ENCODE assay signal across 10 cellular contexts in the genomic region with DNA sequence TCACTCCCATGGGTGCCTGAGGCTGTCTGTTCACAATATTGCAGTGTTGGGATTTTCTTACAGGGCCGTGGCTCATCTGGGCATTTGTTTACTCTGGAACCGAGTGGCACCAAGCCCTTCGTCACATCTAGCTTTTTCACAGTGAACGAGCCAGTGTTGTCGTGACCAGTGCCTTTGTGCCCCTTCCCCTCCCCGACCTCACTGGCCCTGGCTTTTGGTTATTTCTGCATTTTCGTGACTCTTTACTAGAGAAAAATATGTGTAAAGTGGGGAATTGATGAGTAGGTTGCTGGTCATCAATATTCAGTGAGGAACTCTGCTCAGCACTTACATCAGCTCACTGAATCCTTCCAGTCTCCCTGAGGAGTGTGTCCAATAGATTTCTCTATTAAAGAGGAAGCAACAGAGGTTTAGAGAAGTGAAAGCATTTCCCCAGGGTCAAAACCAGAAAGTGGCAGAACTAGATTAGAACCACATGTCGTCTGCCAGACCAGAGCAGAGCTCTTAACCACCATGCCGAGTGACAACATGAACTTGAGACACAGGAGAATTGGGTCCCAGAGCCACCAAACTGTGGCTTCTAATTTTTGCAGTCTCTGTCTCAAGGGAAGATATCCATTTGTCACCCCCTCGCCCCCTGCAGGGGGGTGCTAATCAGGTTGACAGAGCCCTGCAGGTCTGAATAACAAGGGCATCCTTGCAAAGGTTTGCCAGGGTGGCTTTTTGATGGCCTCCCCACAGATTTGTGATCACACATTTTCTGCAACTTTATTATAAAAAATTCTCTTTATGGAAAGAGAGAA.
DNase-seq lines count a peak whose midpoint lies in the region; ATAC-seq and TF ChIP-seq lines count a peak whose summit lies in the region.
"Had no signal": no experiment of that assay in that cellular context is flagged by ENCODE, and none has a peak within 500 bp of the region (broad histone marks: within the 10 kb centered on the region; RNA-seq: fewer than 3 reads in every experiment).

No MANE protein-coding gene starts in this region.

- H3K27me3 Mint-ChIP-seq in activated T-helper 1 cell treated with anti-CD3 and anti-CD28 coated beads, Interleukin-12 subunit alpha, Interleukin-12 subunit beta, Interleukin-2, Interleukin-4 antibody, amounts not matched to agents 30 ng/mL and 10 ng/mL and 1 ng/mL, durations not matched to agents 14 hours and 24 hours and 36 hours (ENCODE audit: insufficient read depth), result peaks cover 6% of the 10 kb centered on the region

- DNase-seq in heart left ventricle, result no peak
- DNase-seq in cardiac septum (ENCODE audit: low spot score), result no peak
- peak; percentile 66 for DNase-seq in NCI-H748 (lab: John Stamatoyannopoulos, UW; ENCODE audit: unreplicated experiment)
- peak; percentile 70 for DNase-seq in germinal center (ENCODE audit: low spot score)
- DNase-seq in upper lobe of left lung, result peak in 1 of 2 donors; percentile 31
- DNase-seq in GM10266 (ENCODE audit: extremely low spot score), result no peak
- no peak for DNase-seq in activated T-helper 1 cell treated with anti-CD3 and anti-CD28 coated beads, Interleukin-12 subunit alpha, Interleukin-12 subunit beta, Interleukin-2, Interleukin-4 antibody, amounts not matched to agents 30 ng/mL and 10 ng/mL and 1 ng/mL, durations not matched to agents 14 hours and 24 hours and 36 hours (ENCODE audit: low spot score)
- DNase-seq in stimulated activated CD4-positive, alpha-beta T cell treated with anti-CD3 and anti-CD28 coated beads, Interleukin-15, amount 100 ng/mL, for 24 hours, result no peak
- DNase-seq: activated gamma-delta T cell treated with Interleukin-2 at 50 U/mL for 16 hours; CD8-positive, alpha-beta memory T cell had no signal

- no peaks in the 10 kb centered on the region for H3K9me3 Mint-ChIP-seq in activated T-helper 1 cell treated with anti-CD3 and anti-CD28 coated beads, Interleukin-12 subunit alpha, Interleukin-12 subunit beta, Interleukin-2, Interleukin-4 antibody, amounts not matched to agents 30 ng/mL and 10 ng/mL and 1 ng/mL, durations not matched to agents 14 hours and 24 hours and 36 hours
- H3K9me3 Mint-ChIP-seq: CD8-positive, alpha-beta memory T cell had no signal

- TF ChIP-seq POLR2A in heart left ventricle (IDR thresholded peaks at IDR 0.05) (no peak), upper lobe of left lung (IDR thresholded peaks at IDR 0.05) (no peak)

- no peak overlapping the region for H3K4me3 ChIP-seq in heart left ventricle
- H3K4me3 ChIP-seq in upper lobe of left lung, result no peak overlapping the region

- ATAC-seq in heart left ventricle (peak in 3 of 4 donors; percentile 49 to 85 (median 67)), upper lobe of left lung (ENCODE audit: low FRiP score in 2 of 2) (peak; percentile 65 to 86)

- no peaks in the 10 kb centered on the region for H3K4me1 Mint-ChIP-seq in activated T-helper 1 cell treated with anti-CD3 and anti-CD28 coated beads, Interleukin-12 subunit alpha, Interleukin-12 subunit beta, Interleukin-2, Interleukin-4 antibody, amounts not matched to agents 30 ng/mL and 10 ng/mL and 1 ng/mL, durations not matched to agents 14 hours and 24 hours and 36 hours (ENCODE audit: low read depth)

- 62 to 67% (median 65%) methylated on average over 10 of the region's 10 CpGs for WGBS in heart left ventricle, 4 donors
- 43 to 44% methylated on average over 10 of the region's 10 CpGs for WGBS in upper lobe of left lung, 2 donors

- H3K36me3 ChIP-seq in heart left ventricle (peaks cover 0 to 2% (median 0%) of the 10 kb centered on the region in 9 donors), upper lobe of left lung (no peaks in the 10 kb centered on the region)

- intact Hi-C loops in heart left ventricle (cut with DNase I), result loop anchor here in 1 of 10 donors (10.0 kb wide), 1 partner anchor 125 kb away; the partner anchor contains the start of gene CHN2
- intact Hi-C loops in cardiac septum (cut with DNase I), result no loop called here
- intact Hi-C loops in activated T-helper 1 cell treated with anti-CD3 and anti-CD28 coated beads, Interleukin-12 subunit alpha, Interleukin-12 subunit beta, Interleukin-2, Interleukin-4 antibody, amounts not matched to agents 30 ng/mL and 10 ng/mL and 1 ng/mL, durations not matched to agents 14 hours and 24 hours and 36 hours (cut with micrococcal nuclease), result no loop called here

- H3K4me3 Mint-ChIP-seq in activated T-helper 1 cell treated with anti-CD3 and anti-CD28 coated beads, Interleukin-12 subunit alpha, Interleukin-12 subunit beta, Interleukin-2, Interleukin-4 antibody, amounts not matched to agents 30 ng/mL and 10 ng/mL and 1 ng/mL, durations not matched to agents 14 hours and 24 hours and 36 hours, result no peak overlapping the region
- H3K4me3 Mint-ChIP-seq: CD8-positive, alpha-beta memory T cell had no signal

- H3K9me3 ChIP-seq in heart left ventricle, result no peaks in the 10 kb centered on the region
- no peaks in the 10 kb centered on the region for H3K9me3 ChIP-seq in upper lobe of left lung

- no peak overlapping the region for H3K27ac Mint-ChIP-seq in activated T-helper 1 cell treated with anti-CD3 and anti-CD28 coated beads, Interleukin-12 subunit alpha, Interleukin-12 subunit beta, Interleukin-2, Interleukin-4 antibody, amounts not matched to agents 30 ng/mL and 10 ng/mL and 1 ng/mL, durations not matched to agents 14 hours and 24 hours and 36 hours

- H3K4me1 ChIP-seq in heart left ventricle (peaks cover 0 to 24% (median 2%) of the 10 kb centered on the region in 12 donors), upper lobe of left lung (peaks cover 0 to 4% (median 0%) of the 10 kb centered on the region in 4 donors)

- no peak for TF ChIP-seq EP300 in upper lobe of left lung (IDR thresholded peaks at IDR 0.05)

- H3K36me3 Mint-ChIP-seq in activated T-helper 1 cell treated with anti-CD3 and anti-CD28 coated beads, Interleukin-12 subunit alpha, Interleukin-12 subunit beta, Interleukin-2, Interleukin-4 antibody, amounts not matched to agents 30 ng/mL and 10 ng/mL and 1 ng/mL, durations not matched to agents 14 hours and 24 hours and 36 hours (ENCODE audit: low read depth), result no peaks in the 10 kb centered on the region

- H3K27me3 ChIP-seq in heart left ventricle (no peaks in the 10 kb centered on the region), upper lobe of left lung (no peaks in the 10 kb centered on the region)

- TF ChIP-seq CTCF in heart left ventricle (IDR thresholded peaks at IDR 0.05), result no peak
- no peak for TF ChIP-seq CTCF in upper lobe of left lung (IDR thresholded peaks at IDR 0.05)
- TF ChIP-seq CTCF in GM10266 (IDR thresholded peaks at IDR 0.05; ENCODE audit: control insufficient read depth, insufficient read depth, low read depth, missing control alignments), result no peak

- H3K27ac ChIP-seq in heart left ventricle, result peak overlapping the region in 1 of 12 donors; percentile 59
- peak overlapping the region in 1 of 4 donors; percentile 28 for H3K27ac ChIP-seq in upper lobe of left lung

Comparison
In these comparisons a context has a peak if more than half of its experiments do, and no peak if none do; other contexts are left out.
1. DNase-seq: peak in NCI-H748 (single experiment) and germinal center (single experiment); none in heart left ventricle (0 of 5), cardiac septum (single experiment), GM10266 (single experiment), activated T-helper 1 cell treated with anti-CD3 and anti-CD28 coated beads, Interleukin-12 subunit alpha, Interleukin-12 subunit beta, Interleukin-2, Interleukin-4 antibody, amounts not matched to agents 30 ng/mL and 10 ng/mL and 1 ng/mL, durations not matched to agents 14 hours and 24 hours and 36 hours (single experiment) and stimulated activated CD4-positive, alpha-beta T cell treated with anti-CD3 and anti-CD28 coated beads, Interleukin-15, amount 100 ng/mL, for 24 hours (single experiment).